1 cellular context compared by ENCODE assay signal in genomic region chr18:70371908-70372307, GRCh38.
TF ChIP-seq lines count a peak whose summit lies in the region.

No MANE protein-coding gene starts in this region.

TF ChIP-seq in IMR-90, 13 proteins besides CTCF, POLR2A, EP300 and RAD21 (continued from another document):
- TF ChIP-seq BHLHE40 (IDR thresholded peaks at IDR 0.05; ENCODE audit: low read depth, low read length) (no peak), CHD1 (IDR thresholded peaks at IDR 0.05; ENCODE audit: low read depth, low read length) (no peak), SMC3 (IDR thresholded peaks at IDR 0.05; ENCODE audit: low read depth, low read length) (no peak), RCOR1 (IDR thresholded peaks at IDR 0.05; ENCODE audit: insufficient replicate concordance, low read length) (no peak), NFE2L2 (IDR thresholded peaks at IDR 0.05; ENCODE audit: low read depth, low read length) (no peak)
- TF ChIP-seq, protein P1, sequence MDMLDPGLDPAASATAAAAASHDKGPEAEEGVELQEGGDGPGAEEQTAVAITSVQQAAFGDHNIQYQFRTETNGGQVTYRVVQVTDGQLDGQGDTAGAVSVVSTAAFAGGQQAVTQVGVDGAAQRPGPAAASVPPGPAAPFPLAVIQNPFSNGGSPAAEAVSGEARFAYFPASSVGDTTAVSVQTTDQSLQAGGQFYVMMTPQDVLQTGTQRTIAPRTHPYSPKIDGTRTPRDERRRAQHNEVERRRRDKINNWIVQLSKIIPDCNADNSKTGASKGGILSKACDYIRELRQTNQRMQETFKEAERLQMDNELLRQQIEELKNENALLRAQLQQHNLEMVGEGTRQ (IDR thresholded peaks at IDR 0.05; ENCODE audit: low read depth, low read length): no peak
